ENCODE assay signal across 8 cellular contexts in the genomic region with DNA sequence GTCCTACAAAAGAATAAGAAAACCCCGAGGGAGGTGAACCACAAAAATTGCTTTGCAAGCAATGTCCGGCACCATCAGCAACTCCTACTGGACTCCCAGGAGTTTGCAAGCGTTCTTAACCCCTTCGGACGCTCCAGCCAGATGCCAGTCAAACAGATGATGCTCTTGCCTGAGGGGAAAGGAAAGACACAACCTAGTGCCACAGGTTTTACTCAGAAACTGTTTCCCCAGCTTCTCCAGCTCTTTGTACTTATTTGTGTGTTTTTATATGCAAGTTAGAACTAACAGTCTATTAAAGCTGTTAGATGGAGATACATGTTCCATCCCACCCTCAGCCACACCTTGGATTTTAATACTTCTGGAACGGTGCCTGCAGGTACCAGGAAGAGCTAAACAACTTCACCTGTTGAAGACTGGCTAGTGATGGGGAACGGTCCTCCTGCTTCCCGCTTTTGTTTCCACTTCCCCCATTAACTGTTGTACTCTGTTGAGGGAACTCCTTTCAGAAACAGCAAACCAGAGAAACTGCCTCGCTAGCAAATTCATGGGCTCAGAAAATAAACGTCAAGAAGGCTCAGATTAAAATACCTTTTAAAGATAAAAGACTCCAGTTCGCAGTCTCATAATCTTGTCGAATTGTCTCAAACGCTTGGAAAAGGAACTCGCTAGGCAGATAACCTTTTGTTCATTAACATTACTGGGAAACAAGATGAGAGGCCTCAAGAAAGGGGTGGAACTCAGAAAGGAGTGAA. TPM values are rescaled to one million over a fixed set of nuclear protein-coding genes. Genes with fewer than 3 reads are reported as not detected.
DNase-seq lines count a peak whose midpoint lies in the region; ATAC-seq lines count a peak whose summit lies in the region.

No MANE protein-coding gene starts in this region.

- DNase-seq in T-helper 1 cell (no peak), NCI-H2029 treated with DMSO at 0.1 percent for 48 hours (lab: John Stamatoyannopoulos, UW) (peak; percentile 58), Right ventricle myocardium superior (peak; percentile 53), occipital lobe (lab: John Stamatoyannopoulos, UW) (peak; percentile 34), NCI-H128 (lab: John Stamatoyannopoulos, UW; ENCODE audit: unreplicated experiment) (no peak)
- peak; percentile 4 for DNase-seq in activated naive CD8-positive, alpha-beta T cell treated with anti-CD3 and anti-CD28 coated beads, Interleukin-2, amount 50 U/mL, for 24 hours

- peak overlapping the region; percentile 47 for H3K4me3 Mint-ChIP-seq in T-helper 1 cell treated with Interleukin-12 subunit alpha and Interleukin-12 subunit beta and Interleukin-4 antibody, amounts not matched to agents 30 μg/mL and 1 μg/mL, for 36 hours
- peak overlapping the region; percentile 65 for H3K4me3 Mint-ChIP-seq in activated naive CD8-positive, alpha-beta T cell treated with anti-CD3 and anti-CD28 coated beads, Interleukin-2, amount 50 U/mL, for 24 hours

- intact Hi-C loops in Right ventricle myocardium superior (cut with DNase I) = loop anchor here (5.0 kb wide), 1 partner anchor 100 kb away; no protein-coding TSS in a partner anchor

- H3K27ac Mint-ChIP-seq in T-helper 1 cell treated with Interleukin-12 subunit alpha and Interleukin-12 subunit beta and Interleukin-4 antibody, amounts not matched to agents 30 μg/mL and 1 μg/mL, for 36 hours = peak overlapping the region; percentile 43
- no peak overlapping the region for H3K27ac Mint-ChIP-seq in activated naive CD8-positive, alpha-beta T cell treated with anti-CD3 and anti-CD28 coated beads, Interleukin-2, amount 50 U/mL, for 24 hours

- peaks cover 3% of the 10 kb centered on the region for H3K36me3 Mint-ChIP-seq in T-helper 1 cell treated with Interleukin-12 subunit alpha and Interleukin-12 subunit beta and Interleukin-4 antibody, amounts not matched to agents 30 μg/mL and 1 μg/mL, for 36 hours (ENCODE audit: low read depth)
- H3K36me3 Mint-ChIP-seq in activated naive CD8-positive, alpha-beta T cell treated with anti-CD3 and anti-CD28 coated beads, Interleukin-2, amount 50 U/mL, for 24 hours (ENCODE audit: low read depth) = no peaks in the 10 kb centered on the region

- peaks cover 21% of the 10 kb centered on the region for H3K4me1 Mint-ChIP-seq in T-helper 1 cell treated with Interleukin-12 subunit alpha and Interleukin-12 subunit beta and Interleukin-4 antibody, amounts not matched to agents 30 μg/mL and 1 μg/mL, for 36 hours (ENCODE audit: low read depth)
- peaks cover 28% of the 10 kb centered on the region for H3K4me1 Mint-ChIP-seq in activated naive CD8-positive, alpha-beta T cell treated with anti-CD3 and anti-CD28 coated beads, Interleukin-2, amount 50 U/mL, for 24 hours

- ATAC-seq in activated naive CD8-positive, alpha-beta T cell treated with anti-CD3 and anti-CD28 coated beads, Interleukin-2, amount 50 U/mL, for 24 hours = no peak
- ATAC-seq in Right ventricle myocardium superior (ENCODE audit: poor library complexity) (peak; percentile 71), GM21576 (IDR thresholded peaks at IDR 0.05; ENCODE audit: unreplicated experiment) (no peak)

- H3K27me3 Mint-ChIP-seq in T-helper 1 cell treated with Interleukin-12 subunit alpha and Interleukin-12 subunit beta and Interleukin-4 antibody, amounts not matched to agents 30 μg/mL and 1 μg/mL, for 36 hours (ENCODE audit: low read depth) = peaks cover 65% of the 10 kb centered on the region
- peaks cover 51% of the 10 kb centered on the region for H3K27me3 Mint-ChIP-seq in activated naive CD8-positive, alpha-beta T cell treated with anti-CD3 and anti-CD28 coated beads, Interleukin-2, amount 50 U/mL, for 24 hours

- H3K9me3 Mint-ChIP-seq in T-helper 1 cell treated with Interleukin-12 subunit alpha and Interleukin-12 subunit beta and Interleukin-4 antibody, amounts not matched to agents 30 μg/mL and 1 μg/mL, for 36 hours = no peaks in the 10 kb centered on the region
- no peaks in the 10 kb centered on the region for H3K9me3 Mint-ChIP-seq in activated naive CD8-positive, alpha-beta T cell treated with anti-CD3 and anti-CD28 coated beads, Interleukin-2, amount 50 U/mL, for 24 hours

RNA-seq across cellular contexts. Expression of a gene that starts 1.1 kb away (rescaled TPM):
- total RNA-seq in Right ventricle myocardium superior (116 TPM), occipital lobe (124 TPM)

Comparison
In these comparisons a context has a peak if more than half of its experiments do, and no peak if none do; other contexts are left out.
1. DNase-seq: peak in NCI-H2029 treated with DMSO at 0.1 percent for 48 hours (single experiment), activated naive CD8-positive, alpha-beta T cell treated with anti-CD3 and anti-CD28 coated beads, Interleukin-2, amount 50 U/mL, for 24 hours (single experiment), Right ventricle myocardium superior (single experiment) and occipital lobe (single experiment); none in T-helper 1 cell (0 of 5) and NCI-H128 (single experiment).